In the genomic region with DNA sequence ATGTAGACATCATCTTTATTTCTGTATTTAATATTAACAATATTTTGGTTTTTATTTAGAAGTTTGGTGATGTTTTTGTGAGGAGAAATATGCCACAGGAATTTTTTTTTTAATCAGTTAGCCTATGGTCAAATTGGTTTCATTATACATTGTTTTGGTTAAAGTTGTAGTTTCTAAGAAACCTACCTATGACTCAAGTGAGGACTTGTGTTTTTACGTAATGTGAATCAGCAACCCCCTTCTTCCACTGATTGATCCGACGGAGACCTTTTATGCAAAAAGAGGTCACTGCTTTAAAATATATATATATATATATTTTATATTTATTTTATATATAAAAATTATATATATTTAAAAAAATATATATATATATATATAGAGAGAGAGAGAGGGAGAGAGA, we compare ENCODE assay signal across 15 cellular contexts.
A peak's percentile ranks its signal among the peaks of the same experiment; 100 is the strongest.
DNase-seq lines count a peak whose midpoint lies in the region; ATAC-seq, FAIRE-seq and TF ChIP-seq lines count a peak whose summit lies in the region.
"Had no signal": no experiment of that assay in that cellular context is flagged by ENCODE, and none has a peak within 500 bp of the region (broad histone marks: within the 10 kb centered on the region; RNA-seq: fewer than 3 reads in every experiment).

No MANE protein-coding gene starts in this region.

- intact Hi-C loops in GM12878 (cut with micrococcal nuclease; ENCODE audit: unreplicated experiment): no loop called here

- H3K9me3 ChIP-seq in GM12878 (replicated peaks; ENCODE audit: control insufficient read depth, insufficient read depth, low read length): no peaks in the 10 kb centered on the region
- H3K9me3 ChIP-seq: BLaER1 had no signal

- no peak overlapping the region for H3K4me3 ChIP-seq in GM12865 (ENCODE audit: low read depth, low read length)
- H3K4me3 ChIP-seq in GM12878: no peak overlapping the region
- H3K4me3 ChIP-seq: BLaER1, K562 had no signal

- CTCF ChIA-PET in GM12878 (lab: Yijun Ruan, JAX): no interaction called here

- TF ChIP-seq POLR2A in GM12878 (IDR thresholded peaks at IDR 0.05; ENCODE audit: low read depth, low read length): no peak

- no TSS peak for BruUV-seq in GM12878 (replicated peaks; lab: Mats Ljungman, UMichigan)

- TF ChIP-seq EP300 in GM12878 (IDR thresholded peaks at IDR 0.05; ENCODE audit: borderline replicate concordance in 1 of 2, control insufficient read depth in 1 of 2, low read depth in 2 of 2, low read length in 2 of 2): no peak

- H2AFZ ChIP-seq in GM12878 (ENCODE audit: control insufficient read depth, low read depth, low read length): no peak overlapping the region

- no peaks in the 10 kb centered on the region for H3K27me3 ChIP-seq in GM12878 (replicated peaks in 1 of 2; ENCODE audit: control insufficient read depth in 2 of 2, insufficient read depth in 2 of 2, low read length in 1 of 2)
- H3K27me3 ChIP-seq: BLaER1 had no signal

- RAD21 ChIA-PET in GM12878 (lab: Charles Lee; ENCODE audit: unreplicated experiment): no interaction called here

- no peaks in the 10 kb centered on the region for H4K20me1 ChIP-seq in GM12878 (ENCODE audit: control insufficient read depth, insufficient read depth)
- H4K20me1 ChIP-seq: BLaER1 had no signal

- H3K4me1 ChIP-seq in GM12878 (ENCODE audit: control insufficient read depth, insufficient read depth, low read length): peaks cover 7% of the 10 kb centered on the region

- POLR2A ChIA-PET in GM12878 (lab: Charles Lee): interaction anchor here (0.6 kb wide), 1 partner anchor 185 kb away, joined by 4 read pairs; no protein-coding TSS in a partner anchor

- 16% methylated on average over 3 of the region's 3 CpGs for WGBS in GM12878 (ENCODE audit: insufficient coverage, insufficient replicate concordance, low lambda C conversion rate, missing lambda C conversion rate)

- TF ChIP-seq RAD21 in GM12878 (IDR thresholded peaks at IDR 0.05; ENCODE audit: insufficient read depth, low read depth, low read length): no peak

- no peak overlapping the region for H3K27ac ChIP-seq in GM12878 (ENCODE audit: control insufficient read depth, insufficient read depth)
- H3K27ac ChIP-seq: BLaER1, RWPE1 had no signal

- ATAC-seq in GM19463 (IDR thresholded peaks at IDR 0.05; ENCODE audit: unreplicated experiment): peak; percentile 34
- ATAC-seq in HG03354 (IDR thresholded peaks at IDR 0.05; ENCODE audit: poor library complexity, severe bottlenecking, unreplicated experiment): peak; percentile 40
- peak; percentile 69 for ATAC-seq in GM12878
- ATAC-seq: K562 had no signal

- in situ Hi-C loops in GM12878 (cut with MboI): no loop called here
- in situ Hi-C loops in G401 (cut with HindIII; ENCODE audit: low sequenced_read_pairs): no loop called here

- no peaks in the 10 kb centered on the region for H3K36me3 ChIP-seq in GM12878 (ENCODE audit: control insufficient read depth in 2 of 2, insufficient read depth in 2 of 2, low read length in 1 of 2)
- H3K36me3 ChIP-seq: BLaER1 had no signal

- no peak for FAIRE-seq in GM12878 (lab: Jason Lieb, UNC)
- FAIRE-seq: A204.1, K562 had no signal

- H3K4me2 ChIP-seq in GM12878 (ENCODE audit: control insufficient read depth, insufficient read depth): no peak overlapping the region
- H3K4me2 ChIP-seq: BLaER1 had no signal

- SMC1A ChIA-PET in GM12878 (lab: Charles Lee; ENCODE audit: uncharacterized antibody, unreplicated experiment): interaction anchor here (0.5 kb wide), 1 partner anchor 540 kb away, joined by 3 read pairs; no protein-coding TSS in a partner anchor

- H3K79me2 ChIP-seq in GM12878 (ENCODE audit: control insufficient read depth, insufficient read depth, low read length): no peaks in the 10 kb centered on the region

- no peak overlapping the region for H3K9ac ChIP-seq in GM12878 (ENCODE audit: control insufficient read depth, insufficient read depth, low read length)
- H3K9ac ChIP-seq: BLaER1 had no signal

- no peak for TF ChIP-seq CTCF in GM12865 (IDR thresholded peaks at IDR 0.05; ENCODE audit: insufficient read depth, low read depth, low read length, missing control alignments)
- no peak for TF ChIP-seq CTCF in GM12878 (IDR thresholded peaks at IDR 0.05 in 2 of 3, conservative IDR thresholded peaks at IDR 0.05 in 1 of 3; ENCODE audit: control insufficient read depth in 2 of 3, extremely low read depth in 1 of 3, insufficient read depth in 1 of 3, low read depth in 3 of 3, low read length in 3 of 3)

- peak; percentile 3 for DNase-seq in GM12865 (ENCODE audit: low read depth)
- DNase-seq in GM12878 (ENCODE audit: low read depth, low spot score): no peak
- DNase-seq in NCI-H774 (lab: John Stamatoyannopoulos, UW): no peak
- no peak for DNase-seq in G401 (ENCODE audit: low spot score)
- DNase-seq in foreskin melanocyte: no peak
- DNase-seq: NCI-H1417 treated with DMSO at 0.1 percent for 48 hours; NCI-H1930; NCI-H69; NK-92 treated with Interleukin-12 subunit alpha and Interleukin-12 subunit beta, amount 100 ng/mL, for 24 hours had no signal

TF ChIP-seq in GM12878, 131 proteins besides CTCF, POLR2A, EP300 and RAD21:
- TF ChIP-seq ETV6 (conservative IDR thresholded peaks at IDR 0.05 in 1 of 2, IDR thresholded peaks at IDR 0.05 in 1 of 2; ENCODE audit: borderline replicate concordance in 1 of 2, low read depth in 1 of 2): no peak
- no peak for TF ChIP-seq RCOR1 (conservative IDR thresholded peaks at IDR 0.05; ENCODE audit: low read depth, low read length)
- peak; percentile 46; the same call in 1 of the 2 replicates for TF ChIP-seq RUNX3 (IDR thresholded peaks at IDR 0.05; ENCODE audit: low read length)
- no peak for TF ChIP-seq ZNF622 (IDR thresholded peaks at IDR 0.05)
- no peak for TF ChIP-seq TARDBP (IDR thresholded peaks at IDR 0.05; ENCODE audit: borderline replicate concordance)
- no peak for TF ChIP-seq NFYA (IDR thresholded peaks at IDR 0.05; ENCODE audit: borderline replicate concordance, low read depth, low read length)
- TF ChIP-seq STAT1 (conservative IDR thresholded peaks at IDR 0.05): no peak
- TF ChIP-seq JUNB (IDR thresholded peaks at IDR 0.05): peak; percentile 66
- no peak for TF ChIP-seq BHLHE40 (IDR thresholded peaks at IDR 0.05; ENCODE audit: borderline replicate concordance in 1 of 2, low read depth in 2 of 2, low read length in 1 of 2)
TF ChIP-seq in GM12878: peak in this region for 2.
